Comparison of ENCODE assay signal across 1 cellular context in the genomic region with DNA sequence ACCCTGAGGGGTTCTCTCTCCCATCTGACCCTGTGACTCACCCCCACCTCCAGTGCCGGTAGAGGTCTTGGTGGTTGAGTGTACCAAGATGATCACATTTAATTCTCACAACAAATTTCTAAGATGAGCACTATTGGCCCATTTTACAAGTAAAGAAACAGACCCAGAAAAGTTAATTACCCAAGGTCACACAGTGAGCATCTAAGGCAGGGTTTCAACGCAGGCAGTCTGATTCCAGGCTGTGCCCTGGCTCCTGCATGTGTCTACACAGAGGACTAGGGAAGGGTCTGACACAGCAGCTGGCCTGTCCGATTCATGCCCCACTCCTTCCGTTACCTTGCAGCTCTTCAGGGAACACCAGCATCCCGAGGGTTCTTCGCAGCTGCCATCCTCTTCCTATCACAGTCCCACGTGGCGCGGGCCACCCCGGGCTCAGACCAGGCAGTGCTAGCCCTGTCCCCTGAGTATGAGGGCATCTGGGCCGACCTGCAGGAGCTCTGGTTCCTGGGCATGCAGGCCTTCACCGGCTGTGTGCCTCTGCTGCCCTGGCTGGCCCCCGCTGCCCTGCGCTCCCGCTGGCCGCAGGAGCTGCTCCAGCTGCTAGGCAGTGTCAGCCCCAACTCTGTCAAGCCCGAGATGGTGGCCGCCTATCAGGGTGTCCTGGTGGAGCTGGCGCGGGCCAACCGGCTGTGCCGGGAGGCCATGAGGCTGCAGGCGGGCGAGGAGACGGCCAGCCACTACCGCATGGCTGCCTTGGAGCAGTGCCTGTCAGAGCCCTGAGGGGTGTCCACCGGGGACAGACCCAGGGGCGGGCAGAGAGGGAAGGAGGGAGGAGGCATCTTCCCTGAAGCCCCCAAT.
TF ChIP-seq lines count a peak whose summit lies in the region.

No MANE protein-coding gene starts in this region.

TF ChIP-seq in GM23338, 12 proteins besides CTCF, POLR2A, EP300 and RAD21:
- TF ChIP-seq, protein P1, sequence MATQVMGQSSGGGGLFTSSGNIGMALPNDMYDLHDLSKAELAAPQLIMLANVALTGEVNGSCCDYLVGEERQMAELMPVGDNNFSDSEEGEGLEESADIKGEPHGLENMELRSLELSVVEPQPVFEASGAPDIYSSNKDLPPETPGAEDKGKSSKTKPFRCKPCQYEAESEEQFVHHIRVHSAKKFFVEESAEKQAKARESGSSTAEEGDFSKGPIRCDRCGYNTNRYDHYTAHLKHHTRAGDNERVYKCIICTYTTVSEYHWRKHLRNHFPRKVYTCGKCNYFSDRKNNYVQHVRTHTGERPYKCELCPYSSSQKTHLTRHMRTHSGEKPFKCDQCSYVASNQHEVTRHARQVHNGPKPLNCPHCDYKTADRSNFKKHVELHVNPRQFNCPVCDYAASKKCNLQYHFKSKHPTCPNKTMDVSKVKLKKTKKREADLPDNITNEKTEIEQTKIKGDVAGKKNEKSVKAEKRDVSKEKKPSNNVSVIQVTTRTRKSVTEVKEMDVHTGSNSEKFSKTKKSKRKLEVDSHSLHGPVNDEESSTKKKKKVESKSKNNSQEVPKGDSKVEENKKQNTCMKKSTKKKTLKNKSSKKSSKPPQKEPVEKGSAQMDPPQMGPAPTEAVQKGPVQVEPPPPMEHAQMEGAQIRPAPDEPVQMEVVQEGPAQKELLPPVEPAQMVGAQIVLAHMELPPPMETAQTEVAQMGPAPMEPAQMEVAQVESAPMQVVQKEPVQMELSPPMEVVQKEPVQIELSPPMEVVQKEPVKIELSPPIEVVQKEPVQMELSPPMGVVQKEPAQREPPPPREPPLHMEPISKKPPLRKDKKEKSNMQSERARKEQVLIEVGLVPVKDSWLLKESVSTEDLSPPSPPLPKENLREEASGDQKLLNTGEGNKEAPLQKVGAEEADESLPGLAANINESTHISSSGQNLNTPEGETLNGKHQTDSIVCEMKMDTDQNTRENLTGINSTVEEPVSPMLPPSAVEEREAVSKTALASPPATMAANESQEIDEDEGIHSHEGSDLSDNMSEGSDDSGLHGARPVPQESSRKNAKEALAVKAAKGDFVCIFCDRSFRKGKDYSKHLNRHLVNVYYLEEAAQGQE (IDR thresholded peaks at IDR 0.05; ENCODE audit: unreplicated experiment), result no peak
- TF ChIP-seq, protein P2, sequence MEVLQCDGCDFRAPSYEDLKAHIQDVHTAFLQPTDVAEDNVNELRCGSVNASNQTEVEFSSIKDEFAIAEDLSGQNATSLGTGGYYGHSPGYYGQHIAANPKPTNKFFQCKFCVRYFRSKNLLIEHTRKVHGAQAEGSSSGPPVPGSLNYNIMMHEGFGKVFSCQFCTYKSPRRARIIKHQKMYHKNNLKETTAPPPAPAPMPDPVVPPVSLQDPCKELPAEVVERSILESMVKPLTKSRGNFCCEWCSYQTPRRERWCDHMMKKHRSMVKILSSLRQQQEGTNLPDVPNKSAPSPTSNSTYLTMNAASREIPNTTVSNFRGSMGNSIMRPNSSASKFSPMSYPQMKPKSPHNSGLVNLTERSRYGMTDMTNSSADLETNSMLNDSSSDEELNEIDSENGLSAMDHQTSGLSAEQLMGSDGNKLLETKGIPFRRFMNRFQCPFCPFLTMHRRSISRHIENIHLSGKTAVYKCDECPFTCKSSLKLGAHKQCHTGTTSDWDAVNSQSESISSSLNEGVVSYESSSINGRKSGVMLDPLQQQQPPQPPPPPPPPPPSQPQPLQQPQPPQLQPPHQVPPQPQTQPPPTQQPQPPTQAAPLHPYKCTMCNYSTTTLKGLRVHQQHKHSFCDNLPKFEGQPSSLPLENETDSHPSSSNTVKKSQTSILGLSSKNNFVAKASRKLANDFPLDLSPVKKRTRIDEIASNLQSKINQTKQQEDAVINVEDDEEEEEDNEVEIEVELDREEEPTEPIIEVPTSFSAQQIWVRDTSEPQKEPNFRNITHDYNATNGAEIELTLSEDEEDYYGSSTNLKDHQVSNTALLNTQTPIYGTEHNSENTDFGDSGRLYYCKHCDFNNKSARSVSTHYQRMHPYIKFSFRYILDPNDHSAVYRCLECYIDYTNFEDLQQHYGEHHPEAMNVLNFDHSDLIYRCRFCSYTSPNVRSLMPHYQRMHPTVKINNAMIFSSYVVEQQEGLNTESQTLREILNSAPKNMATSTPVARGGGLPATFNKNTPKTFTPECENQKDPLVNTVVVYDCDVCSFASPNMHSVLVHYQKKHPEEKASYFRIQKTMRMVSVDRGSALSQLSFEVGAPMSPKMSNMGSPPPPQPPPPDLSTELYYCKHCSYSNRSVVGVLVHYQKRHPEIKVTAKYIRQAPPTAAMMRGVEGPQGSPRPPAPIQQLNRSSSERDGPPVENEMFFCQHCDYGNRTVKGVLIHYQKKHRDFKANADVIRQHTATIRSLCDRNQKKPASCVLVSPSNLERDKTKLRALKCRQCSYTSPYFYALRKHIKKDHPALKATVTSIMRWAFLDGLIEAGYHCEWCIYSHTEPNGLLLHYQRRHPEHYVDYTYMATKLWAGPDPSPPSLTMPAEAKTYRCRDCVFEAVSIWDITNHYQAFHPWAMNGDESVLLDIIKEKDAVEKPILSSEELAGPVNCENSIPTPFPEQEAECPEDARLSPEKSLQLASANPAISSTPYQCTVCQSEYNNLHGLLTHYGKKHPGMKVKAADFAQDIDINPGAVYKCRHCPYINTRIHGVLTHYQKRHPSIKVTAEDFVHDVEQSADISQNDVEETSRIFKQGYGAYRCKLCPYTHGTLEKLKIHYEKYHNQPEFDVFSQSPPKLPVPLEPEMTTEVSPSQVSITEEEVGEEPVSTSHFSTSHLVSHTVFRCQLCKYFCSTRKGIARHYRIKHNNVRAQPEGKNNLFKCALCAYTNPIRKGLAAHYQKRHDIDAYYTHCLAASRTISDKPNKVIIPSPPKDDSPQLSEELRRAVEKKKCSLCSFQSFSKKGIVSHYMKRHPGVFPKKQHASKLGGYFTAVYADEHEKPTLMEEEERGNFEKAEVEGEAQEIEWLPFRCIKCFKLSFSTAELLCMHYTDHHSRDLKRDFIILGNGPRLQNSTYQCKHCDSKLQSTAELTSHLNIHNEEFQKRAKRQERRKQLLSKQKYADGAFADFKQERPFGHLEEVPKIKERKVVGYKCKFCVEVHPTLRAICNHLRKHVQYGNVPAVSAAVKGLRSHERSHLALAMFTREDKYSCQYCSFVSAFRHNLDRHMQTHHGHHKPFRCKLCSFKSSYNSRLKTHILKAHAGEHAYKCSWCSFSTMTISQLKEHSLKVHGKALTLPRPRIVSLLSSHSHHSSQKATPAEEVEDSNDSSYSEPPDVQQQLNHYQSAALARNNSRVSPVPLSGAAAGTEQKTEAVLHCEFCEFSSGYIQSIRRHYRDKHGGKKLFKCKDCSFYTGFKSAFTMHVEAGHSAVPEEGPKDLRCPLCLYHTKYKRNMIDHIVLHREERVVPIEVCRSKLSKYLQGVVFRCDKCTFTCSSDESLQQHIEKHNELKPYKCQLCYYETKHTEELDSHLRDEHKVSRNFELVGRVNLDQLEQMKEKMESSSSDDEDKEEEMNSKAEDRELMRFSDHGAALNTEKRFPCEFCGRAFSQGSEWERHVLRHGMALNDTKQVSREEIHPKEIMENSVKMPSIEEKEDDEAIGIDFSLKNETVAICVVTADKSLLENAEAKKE (CRISPR knock-in tag; IDR thresholded peaks at IDR 0.05), result no peak
- TF ChIP-seq STAT1 (IDR thresholded peaks at IDR 0.05; ENCODE audit: unreplicated experiment) (no peak), ZNF331 (CRISPR knock-in tag; IDR thresholded peaks at IDR 0.05; ENCODE audit: low read depth) (no peak), JUNB (IDR thresholded peaks at IDR 0.05; ENCODE audit: unreplicated experiment) (no peak)
